Comparison of ENCODE assay signal across 12 cellular contexts in the genomic region with DNA sequence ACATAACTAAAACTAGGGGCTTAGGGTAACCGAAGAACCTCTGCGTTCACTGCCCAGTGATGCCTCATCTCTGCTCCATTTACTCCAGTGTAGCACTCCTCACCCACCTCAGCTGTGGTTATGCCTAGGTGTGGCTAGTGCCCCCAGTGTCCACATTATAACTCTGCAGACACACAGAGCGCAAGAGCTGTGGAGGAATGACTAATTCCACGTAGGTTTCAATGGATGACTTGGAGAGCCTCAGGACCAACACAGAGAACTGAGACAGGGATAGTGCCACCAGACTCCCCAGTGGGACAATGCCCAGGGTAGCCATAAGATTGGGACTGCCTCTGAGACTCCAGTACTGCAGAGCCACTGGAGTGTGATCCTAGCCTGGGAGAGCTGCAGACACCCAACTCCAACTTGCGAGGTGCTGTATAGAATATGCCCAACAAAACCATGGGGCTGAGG.
DNase-seq lines count a peak whose midpoint lies in the region; ATAC-seq, FAIRE-seq and TF ChIP-seq lines count a peak whose summit lies in the region.
"Had no signal": no experiment of that assay in that cellular context is flagged by ENCODE, and none has a peak within 500 bp of the region (broad histone marks: within the 10 kb centered on the region; RNA-seq: fewer than 3 reads in every experiment).

No MANE protein-coding gene starts in this region.

- H3K79me2 ChIP-seq in K562 (ENCODE audit: control insufficient read depth, insufficient read depth, low read length) = no peaks in the 10 kb centered on the region

- peaks cover 20% of the 10 kb centered on the region for H3K4me1 Mint-ChIP-seq in activated CD4-positive, alpha-beta T cell treated with anti-CD3 and anti-CD28 coated beads, Interleukin-2, amount 10 ng/mL, durations not matched to agents 24 days and 14 days

- H3K9me3 Mint-ChIP-seq in activated CD4-positive, alpha-beta T cell treated with anti-CD3 and anti-CD28 coated beads, Interleukin-2, amount 10 ng/mL, durations not matched to agents 24 days and 14 days = no peaks in the 10 kb centered on the region

- TF ChIP-seq RAD21 in K562 (CRISPR knock-in tag; conservative IDR thresholded peaks at IDR 0.05 in 1 of 2, IDR thresholded peaks at IDR 0.05 in 1 of 2) = no peak

- no peak overlapping the region for H3K4me2 ChIP-seq in K562 (ENCODE audit: insufficient read depth, low read length)

- H3K9me3 ChIP-seq in K562 (replicated peaks; ENCODE audit: control insufficient read depth, insufficient read depth, low read depth, low read length) = no peaks in the 10 kb centered on the region
- no peaks in the 10 kb centered on the region for H3K9me3 ChIP-seq in transverse colon
- H3K9me3 ChIP-seq: HAP-1, thoracic aorta had no signal

- H3K27ac Mint-ChIP-seq in activated CD4-positive, alpha-beta T cell treated with anti-CD3 and anti-CD28 coated beads, Interleukin-2, amount 10 ng/mL, durations not matched to agents 24 days and 14 days = no peak overlapping the region

- H3K36me3 ChIP-seq in K562 (ENCODE audit: control insufficient read depth, insufficient read depth, low read length) (peaks cover 4% of the 10 kb centered on the region; the same call in 1 of the 3 replicates), transverse colon (no peaks in the 10 kb centered on the region)
- H3K36me3 ChIP-seq: thoracic aorta had no signal

- intact Hi-C loops in activated CD4-positive, alpha-beta T cell treated with anti-CD3 and anti-CD28 coated beads, Interleukin-2, amount 10 ng/mL, durations not matched to agents 24 days and 14 days (cut with micrococcal nuclease) = no loop called here
- intact Hi-C loops in K562 (cut with micrococcal nuclease) = no loop called here
- intact Hi-C loops in transverse colon (cut with DNase I; ENCODE audit: low total_unique reads) = no loop called here

- H3K4me1 ChIP-seq in K562 (replicated peaks in 1 of 2; ENCODE audit: control insufficient read depth in 2 of 2, insufficient read depth in 2 of 2, low read length in 2 of 2) (no peaks in the 10 kb centered on the region), transverse colon (no peaks in the 10 kb centered on the region)

- H3K27me3 ChIP-seq in K562 (ENCODE audit: control insufficient read depth in 2 of 2, insufficient read depth in 2 of 2, low read length in 2 of 2) (no peaks in the 10 kb centered on the region), transverse colon (no peaks in the 10 kb centered on the region)

- TF ChIP-seq POLR2A in K562 (conservative IDR thresholded peaks at IDR 0.05) (no peak), transverse colon (IDR thresholded peaks at IDR 0.05) (no peak)

- H3K4me3 ChIP-seq in K562 = no peak overlapping the region
- no peak overlapping the region for H3K4me3 ChIP-seq in retinal pigment epithelial cell (ENCODE audit: low read length)
- H3K4me3 ChIP-seq in transverse colon = no peak overlapping the region
- H3K4me3 ChIP-seq: HAP-1, thoracic aorta had no signal

- ATAC-seq in K562 = peak; percentile 83

- TF ChIP-seq CTCF in K562 (IDR thresholded peaks at IDR 0.05 in 2 of 3, conservative IDR thresholded peaks at IDR 0.05 in 1 of 3; ENCODE audit: insufficient read depth in 2 of 3, low read depth in 1 of 3, low read length in 3 of 3) (peak; percentile 20 to 28 (median 23); a peak in 3 of 6 replicates), retinal pigment epithelial cell (conservative IDR thresholded peaks at IDR 0.05; ENCODE audit: low read depth, low read length) (peak; percentile 33), transverse colon (IDR thresholded peaks at IDR 0.05) (no peak)

- no TSS peak for BruUV-seq in K562 (replicated peaks; lab: Mats Ljungman, UMichigan)

- H3K9me1 ChIP-seq in K562 (ENCODE audit: control insufficient read depth, insufficient read depth, low read length) = no peaks in the 10 kb centered on the region

- no peak overlapping the region for H2AFZ ChIP-seq in K562 (ENCODE audit: low read depth, low read length)

- POLR2A ChIA-PET in K562 (lab: Yijun Ruan, JAX) = interaction anchor here (0.7 kb wide), 1 partner anchor 31 kb away, joined by 3 read pairs; no protein-coding TSS in a partner anchor

- no peak overlapping the region for H3K27ac ChIP-seq in K562 (ENCODE audit: extremely low read depth, low read depth, low read length)
- H3K27ac ChIP-seq in transverse colon = no peak overlapping the region
- H3K27ac ChIP-seq: C4-2B, thoracic aorta had no signal

- no peak overlapping the region for H3K9ac ChIP-seq in K562 (ENCODE audit: insufficient read depth in 1 of 2, low read depth in 2 of 2, low read length in 2 of 2)

- CTCF ChIA-PET in K562 (lab: Yijun Ruan, JAX; ENCODE audit: low intra/inter-chr PET ratio) = interaction anchor here (0.5 kb wide), 1 partner anchor 617 kb away, joined by 3 read pairs; no protein-coding TSS in a partner anchor

- 8% methylated on average over 5 of the region's 5 CpGs for WGBS in K562 (ENCODE audit: insufficient coverage, low coverage, missing lambda C conversion rate)
- 86% methylated on average over 5 of the region's 5 CpGs; no CpG with 5 or more reads in 1 of the 2 donors for WGBS in transverse colon (ENCODE audit: low coverage in 1 of 2), 2 donors

- peaks cover 40% of the 10 kb centered on the region for H3K36me3 Mint-ChIP-seq in activated CD4-positive, alpha-beta T cell treated with anti-CD3 and anti-CD28 coated beads, Interleukin-2, amount 10 ng/mL, durations not matched to agents 24 days and 14 days (ENCODE audit: low read depth)

- TF ChIP-seq EP300 in K562 (IDR thresholded peaks at IDR 0.05; ENCODE audit: low read length) (no peak), transverse colon (IDR thresholded peaks at IDR 0.05; ENCODE audit: low read depth) (no peak)

- DNase-seq in activated CD4-positive, alpha-beta T cell treated with anti-CD3 and anti-CD28 coated beads for 48 hours = peak; percentile 34
- no peak for DNase-seq in activated CD4-positive, alpha-beta T cell treated with anti-CD3 and anti-CD28 coated beads, Interleukin-2, amount 10 ng/mL, durations not matched to agents 24 days and 14 days
- peak; percentile 59 for DNase-seq in LoVo (ENCODE audit: low spot score)
- DNase-seq in K562 (ENCODE audit: extremely low read depth in 1 of 4, low spot score in 3 of 4) = peak in 2 of 4 experiments; percentile 3 to 19
- no peak for DNase-seq in retinal pigment epithelial cell (ENCODE audit: low read depth)
- DNase-seq in SKM-1 (lab: John Stamatoyannopoulos, UW; ENCODE audit: unreplicated experiment) = no peak
- no peak for DNase-seq in transverse colon
- DNase-seq in NCI-H2107 (lab: John Stamatoyannopoulos, UW) = no peak
- DNase-seq: retina had no signal

- H4K20me1 ChIP-seq in K562 (replicated peaks; ENCODE audit: control insufficient read depth, insufficient read depth, low read length) = no peaks in the 10 kb centered on the region

- in situ Hi-C loops in K562 (cut with MboI) = no loop called here
- in situ Hi-C loops in transverse colon (cut with MboI; ENCODE audit: low pct_ligation_motif_present in 1 of 4, low pct_unique_long_range_greater_than_20kb in 1 of 4, low sequenced_read_pairs in 3 of 4) = no loop called here

- no peak for FAIRE-seq in K562 (lab: Jason Lieb, UNC)

- no peak overlapping the region for H3K4me3 Mint-ChIP-seq in activated CD4-positive, alpha-beta T cell treated with anti-CD3 and anti-CD28 coated beads, Interleukin-2, amount 10 ng/mL, durations not matched to agents 24 days and 14 days

- H3K27me3 Mint-ChIP-seq in activated CD4-positive, alpha-beta T cell treated with anti-CD3 and anti-CD28 coated beads, Interleukin-2, amount 10 ng/mL, durations not matched to agents 24 days and 14 days = no peaks in the 10 kb centered on the region

TF ChIP-seq in K562, 482 proteins besides CTCF, POLR2A, EP300 and RAD21:
- TF ChIP-seq E2F4 (CRISPR knock-in tag; IDR thresholded peaks at IDR 0.05; ENCODE audit: low read depth) = no peak
- TF ChIP-seq TCF15 (CRISPR knock-in tag; IDR thresholded peaks at IDR 0.05) = no peak
- no peak for TF ChIP-seq MCM2 (IDR thresholded peaks at IDR 0.05; ENCODE audit: low read depth)
- TF ChIP-seq ZBTB26 (CRISPR knock-in tag; IDR thresholded peaks at IDR 0.05) = no peak
- no peak for TF ChIP-seq ZNF143 (CRISPR knock-in tag; IDR thresholded peaks at IDR 0.05)
- TF ChIP-seq, protein P1, sequence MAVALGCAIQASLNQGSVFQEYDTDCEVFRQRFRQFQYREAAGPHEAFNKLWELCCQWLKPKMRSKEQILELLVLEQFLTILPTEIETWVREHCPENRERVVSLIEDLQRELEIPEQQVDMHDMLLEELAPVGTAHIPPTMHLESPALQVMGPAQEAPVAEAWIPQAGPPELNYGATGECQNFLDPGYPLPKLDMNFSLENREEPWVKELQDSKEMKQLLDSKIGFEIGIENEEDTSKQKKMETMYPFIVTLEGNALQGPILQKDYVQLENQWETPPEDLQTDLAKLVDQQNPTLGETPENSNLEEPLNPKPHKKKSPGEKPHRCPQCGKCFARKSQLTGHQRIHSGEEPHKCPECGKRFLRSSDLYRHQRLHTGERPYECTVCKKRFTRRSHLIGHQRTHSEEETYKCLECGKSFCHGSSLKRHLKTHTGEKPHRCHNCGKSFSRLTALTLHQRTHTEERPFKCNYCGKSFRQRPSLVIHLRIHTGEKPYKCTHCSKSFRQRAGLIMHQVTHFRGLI (CRISPR knock-in tag; IDR thresholded peaks at IDR 0.05) = no peak
TF ChIP-seq in K562: peak in this region for 0.

Comparison
In these comparisons a context has a peak if more than half of its experiments do, and no peak if none do; other contexts are left out.
1. DNase-seq: peak in activated CD4-positive, alpha-beta T cell treated with anti-CD3 and anti-CD28 coated beads for 48 hours (single experiment) and LoVo (single experiment); none in activated CD4-positive, alpha-beta T cell treated with anti-CD3 and anti-CD28 coated beads, Interleukin-2, amount 10 ng/mL, durations not matched to agents 24 days and 14 days (single experiment), retinal pigment epithelial cell (single experiment), SKM-1 (single experiment), transverse colon (single experiment) and NCI-H2107 (single experiment).
2. CTCF ChIP-seq: peak in K562 (3 of 3) and retinal pigment epithelial cell (single experiment); none in transverse colon (0 of 5).